26 cellular contexts compared by ENCODE assay signal in genomic region chr20:3067139-3068009, GRCh38. TPM values are rescaled to one million over a fixed set of nuclear protein-coding genes. Genes with fewer than 3 reads are reported as not detected.
DNase-seq lines count a peak whose midpoint lies in the region; ATAC-seq and TF ChIP-seq lines count a peak whose summit lies in the region.
"Had no signal": no experiment of that assay in that cellular context is flagged by ENCODE, and none has a peak within 500 bp of the region (broad histone marks: within the 10 kb centered on the region; RNA-seq: fewer than 3 reads in every experiment).

No MANE protein-coding gene starts in this region.

- TF ChIP-seq CTCF in AG10803 (conservative IDR thresholded peaks at IDR 0.05; ENCODE audit: low read length) (0 out of 2 replicates have a peak, but pooled peaks have one; percentile 7), activated B cell treated with CpG ODN at 0.5 μM for 24 hours (IDR thresholded peaks at IDR 0.05) (no peak), right lobe of liver (IDR thresholded peaks at IDR 0.05) (peak in 1 of 4 donors; percentile 3)

- no peaks in the 10 kb centered on the region for H3K36me3 Mint-ChIP-seq in activated B cell treated with CpG ODN at 0.5 μM for 24 hours (ENCODE audit: low read depth)
- H3K36me3 Mint-ChIP-seq: activated naive CD4-positive, alpha-beta T cell treated with anti-CD3 and anti-CD28 coated beads, Interleukin-2, amount 50 U/mL, for 24 hours; brain; natural killer cell; stimulated activated effector memory CD8-positive, alpha-beta T cell treated with anti-CD3 and anti-CD28 coated beads, Interleukin-12 subunit alpha, Interleukin-12 subunit beta, amount 100 ng/mL, for 72 hours had no signal

- TF ChIP-seq POLR2A in right lobe of liver (IDR thresholded peaks at IDR 0.05), result no peak

- POLR2A ChIA-PET in activated B cell treated with CpG ODN at 0.5 μM for 24 hours (lab: Charles Lee), result no interaction called here

- DNase-seq in AG10803 (ENCODE audit: low read depth) (peak; percentile 25), activated B cell treated with CpG ODN at 0.5 μM for 24 hours (no peak), right lobe of liver (peak in 2 of 3 donors; percentile 88 to 91), mucosa of gallbladder (ENCODE audit: low spot score) (no peak), UCSD-AML1 (lab: John Stamatoyannopoulos, UW; ENCODE audit: unreplicated experiment) (no peak), NCI-H2196 treated with DMSO at 0.1 percent for 48 hours (lab: John Stamatoyannopoulos, UW; ENCODE audit: unreplicated experiment) (no peak)
- DNase-seq: 8988T; activated CD4-positive, alpha-beta T cell treated with anti-CD3 and anti-CD28 coated beads, Interleukin-2, amount 50 U/mL, for 1 hour; activated T-cell treated with anti-CD3 and anti-CD28 coated beads, Interleukin-2, amount 50 U/mL, for 1 hour; C1 segment of cervical spinal cord; cortex of kidney; KG1; natural killer cell; NCI-H1092; NCI-H774; stimulated activated CD4-positive, alpha-beta T cell treated with anti-CD3 and anti-CD28 coated beads, Interleukin-12 subunit alpha, Interleukin-12 subunit beta, amount 100 ng/mL, for 4 hours; tibial artery had no signal

- 32% methylated on average over 22 of the region's 23 CpGs for WGBS in right lobe of liver (ENCODE audit: insufficient coverage, low coverage, low lambda C conversion rate, missing lambda C conversion rate)

- peak; percentile 48 for ATAC-seq in GM21447 (IDR thresholded peaks at IDR 0.05; ENCODE audit: unreplicated experiment)
- ATAC-seq in activated B cell treated with CpG ODN at 0.5 μM for 24 hours (ENCODE audit: low read depth), result no peak
- ATAC-seq in right lobe of liver, result peak; percentile 27 to 76 (median 54)
- ATAC-seq in HG03159 (IDR thresholded peaks at IDR 0.05; ENCODE audit: unreplicated experiment), result no peak
- ATAC-seq: natural killer cell; stimulated activated effector memory CD8-positive, alpha-beta T cell treated with anti-CD3 and anti-CD28 coated beads, Interleukin-12 subunit alpha, Interleukin-12 subunit beta, amount 100 ng/mL, for 72 hours had no signal

- CTCF ChIA-PET in activated B cell treated with CpG ODN at 0.5 μM for 24 hours (lab: Charles Lee), result no interaction called here

- peak overlapping the region in 1 of 3 donors; percentile 40 for H3K27ac ChIP-seq in right lobe of liver
- H3K27ac ChIP-seq: epithelial cell of prostate, tibial artery had no signal

- intact Hi-C loops in activated B cell treated with CpG ODN at 0.5 μM for 24 hours (cut with micrococcal nuclease), result no loop called here
- intact Hi-C loops in right lobe of liver (cut with DNase I), result no loop called here

- no peak overlapping the region for H3K4me3 Mint-ChIP-seq in activated B cell treated with CpG ODN at 0.5 μM for 24 hours
- H3K4me3 Mint-ChIP-seq: activated naive CD4-positive, alpha-beta T cell treated with anti-CD3 and anti-CD28 coated beads, Interleukin-2, amount 50 U/mL, for 24 hours; brain; natural killer cell; stimulated activated effector memory CD8-positive, alpha-beta T cell treated with anti-CD3 and anti-CD28 coated beads, Interleukin-12 subunit alpha, Interleukin-12 subunit beta, amount 100 ng/mL, for 72 hours had no signal

- no peaks in the 10 kb centered on the region for H3K9me3 ChIP-seq in right lobe of liver
- H3K9me3 ChIP-seq: tibial artery had no signal

- no peaks in the 10 kb centered on the region for H3K27me3 ChIP-seq in right lobe of liver

- H3K27me3 Mint-ChIP-seq in activated B cell treated with CpG ODN at 0.5 μM for 24 hours, result peaks cover 4% of the 10 kb centered on the region
- H3K27me3 Mint-ChIP-seq: activated naive CD4-positive, alpha-beta T cell treated with anti-CD3 and anti-CD28 coated beads, Interleukin-2, amount 50 U/mL, for 24 hours had no signal

- H3K4me1 Mint-ChIP-seq in activated B cell treated with CpG ODN at 0.5 μM for 24 hours, result peaks cover 48% of the 10 kb centered on the region
- H3K4me1 Mint-ChIP-seq: brain had no signal

- H3K9me3 Mint-ChIP-seq in activated B cell treated with CpG ODN at 0.5 μM for 24 hours, result no peaks in the 10 kb centered on the region
- H3K9me3 Mint-ChIP-seq: activated naive CD4-positive, alpha-beta T cell treated with anti-CD3 and anti-CD28 coated beads, Interleukin-2, amount 50 U/mL, for 24 hours; natural killer cell; stimulated activated effector memory CD8-positive, alpha-beta T cell treated with anti-CD3 and anti-CD28 coated beads, Interleukin-12 subunit alpha, Interleukin-12 subunit beta, amount 100 ng/mL, for 72 hours had no signal

- H3K36me3 ChIP-seq in right lobe of liver, result no peaks in the 10 kb centered on the region
- H3K36me3 ChIP-seq: tibial artery had no signal

- peaks cover 0 to 37% (median 3%) of the 10 kb centered on the region in 4 donors for H3K4me1 ChIP-seq in right lobe of liver

- no peak overlapping the region for H3K4me3 ChIP-seq in AG10803 (ENCODE audit: low read length)
- no peak overlapping the region for H3K4me3 ChIP-seq in right lobe of liver
- H3K4me3 ChIP-seq: tibial artery had no signal

- H3K27ac Mint-ChIP-seq in activated B cell treated with CpG ODN at 0.5 μM for 24 hours, result peak overlapping the region; percentile 46
- H3K27ac Mint-ChIP-seq: activated naive CD4-positive, alpha-beta T cell treated with anti-CD3 and anti-CD28 coated beads, Interleukin-2, amount 50 U/mL, for 24 hours; natural killer cell; progenitor cell of endocrine pancreas; stimulated activated effector memory CD8-positive, alpha-beta T cell treated with anti-CD3 and anti-CD28 coated beads, Interleukin-12 subunit alpha, Interleukin-12 subunit beta, amount 100 ng/mL, for 72 hours had no signal

RNA-seq across cellular contexts. Expression of gene OXT, which starts 4.0 kb away (rescaled TPM):
- total RNA-seq in activated B cell treated with CpG ODN at 0.5 μM for 24 hours (not detected in 2 replicates), right lobe of liver (10 to 100 TPM in 2 of 6 experiments, 1 to 10 TPM in 4; 1.8 to 41.2 (median 7.0) TPM), mucosa of gallbladder (0.46 TPM)
- total RNA-seq: glomerular endothelial cell, lung microvascular endothelial cell, natural killer cell, progenitor cell of endocrine pancreas had no signal

RNA-seq across cellular contexts. Expression of gene AVP, which starts 17.1 kb away (rescaled TPM):
- not detected in 2 replicates for total RNA-seq in activated B cell treated with CpG ODN at 0.5 μM for 24 hours
- total RNA-seq in right lobe of liver, result under 1 TPM in 2 of 6 experiments, not detected in 4; 0.74 to 0.93 TPM
- total RNA-seq in mucosa of gallbladder, result not detected
- total RNA-seq: glomerular endothelial cell, lung microvascular endothelial cell, natural killer cell, progenitor cell of endocrine pancreas had no signal

RNA-seq across cellular contexts. Expression of gene MRPS26, which starts 21.5 kb away (rescaled TPM):
- total RNA-seq in activated B cell treated with CpG ODN at 0.5 μM for 24 hours (30.6 and 34.7 TPM in 2 replicates), right lobe of liver (10 to 100 TPM; 27.8 to 59.1 (median 38.0) TPM), mucosa of gallbladder (46.6 TPM)

RNA-seq across cellular contexts. Expression of gene GNRH2, which starts 24.0 kb away (rescaled TPM):
- total RNA-seq in activated B cell treated with CpG ODN at 0.5 μM for 24 hours (0.75 TPM in 1 of 2 replicates, not detected in the other), right lobe of liver (under 1 TPM in 3 of 6 experiments, not detected in 3; 0.55 to 0.81 (median 0.66) TPM), mucosa of gallbladder (0.75 TPM)
- total RNA-seq: glomerular endothelial cell, lung microvascular endothelial cell had no signal

Comparison
In these comparisons a context has a peak if more than half of its experiments do, and no peak if none do; other contexts are left out.
1. DNase-seq: peak in AG10803 (single experiment) and right lobe of liver (2 of 3); none in activated B cell treated with CpG ODN at 0.5 μM for 24 hours (single experiment), mucosa of gallbladder (single experiment), UCSD-AML1 (single experiment) and NCI-H2196 treated with DMSO at 0.1 percent for 48 hours (single experiment).
2. ATAC-seq: peak in GM21447 (single experiment) and right lobe of liver (4 of 4); none in activated B cell treated with CpG ODN at 0.5 μM for 24 hours (single experiment) and HG03159 (single experiment).